Comparison of ENCODE assay signal across 10 cellular contexts in the genomic region with DNA sequence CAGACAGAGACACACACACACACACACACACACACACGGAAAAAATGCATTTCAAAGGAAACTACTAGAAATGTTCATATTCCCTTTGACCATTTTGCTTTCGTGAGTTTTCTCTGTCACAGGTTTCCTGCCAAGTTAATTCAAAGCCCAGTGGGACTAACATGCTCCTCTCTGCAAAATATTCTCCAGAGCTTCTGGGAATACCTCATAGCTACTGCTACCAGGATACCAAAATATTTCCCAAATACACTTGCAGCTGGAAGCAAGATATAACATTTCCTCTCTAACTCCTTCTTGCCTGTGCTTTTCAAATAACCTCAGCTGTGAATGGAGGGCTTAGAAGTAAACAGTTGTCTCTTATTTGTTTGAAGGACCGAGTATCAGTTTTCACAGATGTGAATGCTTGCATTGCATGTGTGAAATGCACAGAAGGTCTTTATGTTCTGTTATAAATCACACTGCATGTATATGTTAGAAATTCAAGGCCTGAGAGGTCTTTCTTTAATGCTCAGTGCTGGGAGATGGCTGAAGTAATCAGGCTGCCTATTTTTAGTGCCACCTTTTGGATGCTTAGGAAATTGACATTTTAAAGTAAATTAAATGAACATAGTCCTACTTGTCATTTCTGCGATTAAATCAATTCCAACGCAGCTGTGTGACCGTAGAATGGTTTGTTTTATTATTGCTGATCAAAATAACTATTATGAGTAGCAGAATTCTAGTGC. TPM values are rescaled to one million over a fixed set of nuclear protein-coding genes. Genes with fewer than 3 reads are reported as not detected.
DNase-seq lines count a peak whose midpoint lies in the region; ATAC-seq and TF ChIP-seq lines count a peak whose summit lies in the region.
"Had no signal": no experiment of that assay in that cellular context is flagged by ENCODE, and none has a peak within 500 bp of the region (broad histone marks: within the 10 kb centered on the region; RNA-seq: fewer than 3 reads in every experiment).

No MANE protein-coding gene starts in this region.

- no peak overlapping the region for H3K4me3 Mint-ChIP-seq in activated T-cell treated with anti-CD3 and anti-CD28 coated beads, Interleukin-2, amount 50 U/mL, for 24 hours
- H3K4me3 Mint-ChIP-seq: T-helper 1 cell treated with Interleukin-12 subunit alpha and Interleukin-12 subunit beta and Interleukin-4 antibody, amounts not matched to agents 30 μg/mL and 1 μg/mL, for 36 hours had no signal

- DNase-seq in GM04503 (ENCODE audit: low read depth), result peak; percentile 19
- no peak for DNase-seq in OCI-LY7 (ENCODE audit: low spot score)
- DNase-seq in fibroblast of lung (ENCODE audit: low read depth in 2 of 2), result peak in 1 of 2 donors; percentile 37
- peak; percentile 14 for DNase-seq in renal cortical epithelial cell (ENCODE audit: low read depth)
- no peak for DNase-seq in NAMALWA (ENCODE audit: low spot score)
- no peak for DNase-seq in effector memory CD4-positive, alpha-beta T cell
- DNase-seq in activated T-cell treated with anti-CD3 and anti-CD28 coated beads, Interleukin-2, amount 50 U/mL, for 24 hours, result no peak
- DNase-seq: NCI-H1092 treated with DMSO at 0.1 percent for 48 hours had no signal

- POLR2A ChIA-PET in OCI-LY7 (lab: Charles Lee), result no interaction called here

- no peak overlapping the region for H3K27ac Mint-ChIP-seq in activated T-cell treated with anti-CD3 and anti-CD28 coated beads, Interleukin-2, amount 50 U/mL, for 24 hours
- H3K27ac Mint-ChIP-seq: T-helper 1 cell treated with Interleukin-12 subunit alpha and Interleukin-12 subunit beta and Interleukin-4 antibody, amounts not matched to agents 30 μg/mL and 1 μg/mL, for 36 hours had no signal

- H3K27ac ChIP-seq in OCI-LY7 (ENCODE audit: low read depth, low read length, poor library complexity, severe bottlenecking) (no peak overlapping the region), fibroblast of lung (ENCODE audit: insufficient read depth, low read length) (no peak overlapping the region)
- H3K27ac ChIP-seq in effector memory CD4-positive, alpha-beta T cell (ENCODE audit: insufficient read depth, low read length, poor library complexity, severe bottlenecking), result no peak overlapping the region

- ATAC-seq in GM18909 (IDR thresholded peaks at IDR 0.05; ENCODE audit: poor library complexity, unreplicated experiment), result no peak

- peaks cover 60% of the 10 kb centered on the region for H3K36me3 ChIP-seq in OCI-LY7 (ENCODE audit: insufficient read depth, low read length)
- H3K36me3 ChIP-seq in fibroblast of lung (ENCODE audit: control insufficient read depth, insufficient read depth, low read length), result peaks cover 5% of the 10 kb centered on the region
- H3K36me3 ChIP-seq in effector memory CD4-positive, alpha-beta T cell (ENCODE audit: control insufficient read depth, insufficient read depth, low read length), result peaks cover 55% of the 10 kb centered on the region

- H3K4me1 ChIP-seq in OCI-LY7 (ENCODE audit: insufficient read depth, low read length, poor library complexity, severe bottlenecking) (no peaks in the 10 kb centered on the region), fibroblast of lung (ENCODE audit: control insufficient read depth, extremely low read depth, insufficient read depth, low read length) (no peaks in the 10 kb centered on the region)
- no peaks in the 10 kb centered on the region for H3K4me1 ChIP-seq in effector memory CD4-positive, alpha-beta T cell (ENCODE audit: control insufficient read depth, insufficient read depth, low read length, poor library complexity, severe bottlenecking)

- H3K9me3 ChIP-seq in OCI-LY7 (ENCODE audit: low read length), result peaks cover 11% of the 10 kb centered on the region; the same call in 1 of the 2 replicates
- H3K9me3 ChIP-seq in fibroblast of lung (ENCODE audit: control insufficient read depth, insufficient read depth, low read depth, low read length), result no peaks in the 10 kb centered on the region
- peaks cover 19% of the 10 kb centered on the region for H3K9me3 ChIP-seq in effector memory CD4-positive, alpha-beta T cell (ENCODE audit: control insufficient read depth, low read length)

- H3K36me3 Mint-ChIP-seq in activated T-cell treated with anti-CD3 and anti-CD28 coated beads, Interleukin-2, amount 50 U/mL, for 24 hours (ENCODE audit: low read depth), result peaks cover 91% of the 10 kb centered on the region

- BruUV-seq in OCI-LY7 (replicated peaks; lab: Mats Ljungman, UMichigan), result no TSS peak

- H3K9me3 Mint-ChIP-seq in activated T-cell treated with anti-CD3 and anti-CD28 coated beads, Interleukin-2, amount 50 U/mL, for 24 hours, result peaks cover 17% of the 10 kb centered on the region

- intact Hi-C loops in OCI-LY7 (cut with micrococcal nuclease; ENCODE audit: unreplicated experiment), result no loop called here

- H3K4me2 ChIP-seq in OCI-LY7 (ENCODE audit: low read length) (no peak overlapping the region), fibroblast of lung (ENCODE audit: extremely low read depth, insufficient read depth, low read length) (no peak overlapping the region)

- H3K9me2 ChIP-seq in OCI-LY7 (ENCODE audit: insufficient read depth, low read length), result no peaks in the 10 kb centered on the region

- peak; percentile 48 for TF ChIP-seq CTCF in OCI-LY7 (conservative IDR thresholded peaks at IDR 0.05; ENCODE audit: low read length)
- TF ChIP-seq CTCF in fibroblast of lung (conservative IDR thresholded peaks at IDR 0.05 in 1 of 2, IDR thresholded peaks at IDR 0.05 in 1 of 2; ENCODE audit: low read depth in 1 of 2, low read length in 2 of 2), result peak; percentile 26 to 38

- no peaks in the 10 kb centered on the region for H4K20me1 ChIP-seq in OCI-LY7 (ENCODE audit: insufficient read depth, low read length)
- H4K20me1 ChIP-seq in fibroblast of lung (ENCODE audit: control insufficient read depth, extremely low read depth, insufficient read depth, low read length), result no peaks in the 10 kb centered on the region

- CTCF ChIA-PET in OCI-LY7 (lab: Charles Lee; ENCODE audit: unreplicated experiment), result no interaction called here

- H3K27me3 ChIP-seq in fibroblast of lung (ENCODE audit: control insufficient read depth, insufficient read depth, low read length), result no peaks in the 10 kb centered on the region
- H3K27me3 ChIP-seq in effector memory CD4-positive, alpha-beta T cell (replicated peaks; ENCODE audit: control insufficient read depth, insufficient read depth, low read length, poor library complexity, severe bottlenecking), result no peaks in the 10 kb centered on the region

- H3K4me1 Mint-ChIP-seq in activated T-cell treated with anti-CD3 and anti-CD28 coated beads, Interleukin-2, amount 50 U/mL, for 24 hours (ENCODE audit: low read depth), result no peaks in the 10 kb centered on the region

- H3K9ac ChIP-seq in fibroblast of lung (ENCODE audit: insufficient read depth, low read length), result no peak overlapping the region

- H3K79me2 ChIP-seq in OCI-LY7 (ENCODE audit: insufficient read depth, low read depth, low read length), result no peaks in the 10 kb centered on the region
- H3K79me2 ChIP-seq in fibroblast of lung (ENCODE audit: control insufficient read depth, insufficient read depth, low read length), result no peaks in the 10 kb centered on the region

- no peak overlapping the region for H2AFZ ChIP-seq in OCI-LY7 (ENCODE audit: low read length)
- no peak overlapping the region for H2AFZ ChIP-seq in fibroblast of lung (ENCODE audit: low read length)

- no peak overlapping the region for H3K4me3 ChIP-seq in OCI-LY7 (ENCODE audit: low read depth, low read length, poor library complexity, severe bottlenecking)
- H3K4me3 ChIP-seq in fibroblast of lung (replicated peaks in 1 of 4; ENCODE audit: control extremely low read depth in 1 of 4, insufficient read depth in 1 of 4, low read depth in 3 of 4, low read length in 4 of 4), result no peak overlapping the region
- H3K4me3 ChIP-seq in effector memory CD4-positive, alpha-beta T cell (ENCODE audit: insufficient read depth, low read depth, low read length, poor library complexity, severe bottlenecking), result no peak overlapping the region

- H3K27me3 Mint-ChIP-seq in activated T-cell treated with anti-CD3 and anti-CD28 coated beads, Interleukin-2, amount 50 U/mL, for 24 hours, result no peaks in the 10 kb centered on the region

RNA-seq across cellular contexts. Expression of gene FAM209A, which starts 8.7 kb away (rescaled TPM):
- total RNA-seq in OCI-LY7 (2014; rRNA removed; shearing (Covaris generic)), result 0.82 TPM in 1 of 2 replicates, not detected in the other
- 0.70 TPM in 1 of 2 replicates, not detected in the other for total RNA-seq in OCI-LY7 (2022)
- total RNA-seq in fibroblast of lung, result not detected in 2 replicates
- 0.07 TPM in 1 of 2 replicates, not detected in the other for polyA plus RNA-seq in fibroblast of lung
- 0.15 TPM in 1 of 2 replicates, not detected in the other for polyA plus RNA-seq in fibroblast of lung (2012)
- not detected in 2 replicates for polyA minus RNA-seq in fibroblast of lung (ENCODE audit: low replicate concordance)
- not detected in 2 replicates for total RNA-seq in renal cortical epithelial cell

RNA-seq across cellular contexts. Expression of gene FAM209B, which starts 17.2 kb away (rescaled TPM):
- not detected in 2 replicates for total RNA-seq in OCI-LY7 (2014; rRNA removed; shearing (Covaris generic))
- total RNA-seq in OCI-LY7 (2022) (not detected in 2 replicates), fibroblast of lung (not detected in 2 replicates), renal cortical epithelial cell (not detected in 2 replicates)
- polyA plus RNA-seq in fibroblast of lung, result 0.17 and 0.18 TPM in 2 replicates
- 0.21 and 0.24 TPM in 2 replicates for polyA plus RNA-seq in fibroblast of lung (2012)
- not detected in 2 replicates for polyA minus RNA-seq in fibroblast of lung (ENCODE audit: low replicate concordance)

RNA-seq across cellular contexts. Expression of gene RTF2, which starts 47.4 kb away (rescaled TPM):
- total RNA-seq in OCI-LY7 (2014; rRNA removed; shearing (Covaris generic)), result 46.8 and 63.6 TPM in 2 replicates
- total RNA-seq in OCI-LY7 (2022) (68.2 and 72.7 TPM in 2 replicates), fibroblast of lung (86.3 and 100 TPM in 2 replicates), renal cortical epithelial cell (82.3 and 95.0 TPM in 2 replicates)
- 107 and 117 TPM in 2 replicates for polyA plus RNA-seq in fibroblast of lung
- 118 and 145 TPM in 2 replicates for polyA plus RNA-seq in fibroblast of lung (2012)
- 50.0 and 80.3 TPM in 2 replicates for polyA minus RNA-seq in fibroblast of lung (ENCODE audit: low replicate concordance)

Comparison
In these comparisons a context has a peak if more than half of its experiments do, and no peak if none do; other contexts are left out.
1. DNase-seq: peak in GM04503 (single experiment) and renal cortical epithelial cell (single experiment); none in OCI-LY7 (single experiment), NAMALWA (single experiment), effector memory CD4-positive, alpha-beta T cell (0 of 3) and activated T-cell treated with anti-CD3 and anti-CD28 coated beads, Interleukin-2, amount 50 U/mL, for 24 hours (single experiment).